In genomic region chr4:137703225-137703624, GRCh38 we compare ENCODE assay signal across 16 cellular contexts.
DNase-seq lines count a peak whose midpoint lies in the region; ATAC-seq and TF ChIP-seq lines count a peak whose summit lies in the region.
"Had no signal": no experiment of that assay in that cellular context is flagged by ENCODE, and none has a peak within 500 bp of the region (broad histone marks: within the 10 kb centered on the region; RNA-seq: fewer than 3 reads in every experiment).

No MANE protein-coding gene starts in this region.

- no peak for TF ChIP-seq CTCF in fibroblast of villous mesenchyme (IDR thresholded peaks at IDR 0.05; ENCODE audit: insufficient read depth, low read depth, low read length)
- TF ChIP-seq CTCF in sigmoid colon (IDR thresholded peaks at IDR 0.05): no peak
- no peak for TF ChIP-seq CTCF in upper lobe of left lung (IDR thresholded peaks at IDR 0.05)

- H3K27ac ChIP-seq in sigmoid colon (peak overlapping the region; percentile 19 to 74 (median 70)), upper lobe of left lung (no peak overlapping the region)
- H3K27ac ChIP-seq: GM23248 had no signal

- no peaks in the 10 kb centered on the region for H3K36me3 ChIP-seq in sigmoid colon
- H3K36me3 ChIP-seq in upper lobe of left lung: no peaks in the 10 kb centered on the region
- H3K36me3 ChIP-seq: MG63 had no signal

- no peaks in the 10 kb centered on the region for H3K27me3 ChIP-seq in sigmoid colon
- H3K27me3 ChIP-seq in upper lobe of left lung: no peaks in the 10 kb centered on the region
- H3K27me3 ChIP-seq: MG63 had no signal

- H3K4me3 ChIP-seq in fibroblast of villous mesenchyme (ENCODE audit: low read depth, low read length) (no peak overlapping the region), sigmoid colon (no peak overlapping the region), upper lobe of left lung (no peak overlapping the region)
- H3K4me3 ChIP-seq: GM23248, MG63 had no signal

- H3K4me1 ChIP-seq in sigmoid colon: peaks cover 0 to 76% (median 47%) of the 10 kb centered on the region in 4 donors
- peaks cover 0 to 7% (median 2%) of the 10 kb centered on the region in 4 donors for H3K4me1 ChIP-seq in upper lobe of left lung
- H3K4me1 ChIP-seq: Caco-2 had no signal

- intact Hi-C loops in sigmoid colon (cut with DNase I): loop anchor here (5.0 to 10.0 kb wide), 3 partner anchors 41 to 171 kb away; partner anchors contain the start of gene PCDH18

- no peak for ATAC-seq in upper lobe of left lung (ENCODE audit: low FRiP score in 2 of 2)
- ATAC-seq: activated CD4-positive, alpha-beta T cell treated with anti-CD3 and anti-CD28 coated beads for 36 hours; left lobe of liver had no signal

- peak; percentile 42 to 92 (median 60) for DNase-seq in NCI-H1417 (lab: John Stamatoyannopoulos, UW)
- DNase-seq in NCI-H2171 treated with DMSO at 0.1 percent for 48 hours (lab: John Stamatoyannopoulos, UW): peak; percentile 86
- DNase-seq in fibroblast of villous mesenchyme (ENCODE audit: low read depth): peak; percentile 87
- DNase-seq in sigmoid colon: no peak
- DNase-seq in upper lobe of left lung: no peak
- no peak for DNase-seq in dermis blood vessel endothelial cell
- DNase-seq in cerebellum (ENCODE audit: low spot score): no peak
- DNase-seq: activated CD4-positive, alpha-beta T cell treated with anti-CD3 and anti-CD28 coated beads for 36 hours; Caco-2; cerebellar nuclear complex; foreskin fibroblast; GM23248; MG63; stimulated activated CD4-positive, alpha-beta T cell treated with anti-CD3 and anti-CD28 coated beads, Interleukin-4, amount 100 ng/mL, for 1 hour; T-helper 9 cell had no signal

- TF ChIP-seq EP300 in sigmoid colon (IDR thresholded peaks at IDR 0.05): no peak
- no peak for TF ChIP-seq EP300 in upper lobe of left lung (IDR thresholded peaks at IDR 0.05)

- H3K9me3 ChIP-seq in sigmoid colon (no peaks in the 10 kb centered on the region), upper lobe of left lung (no peaks in the 10 kb centered on the region)
- H3K9me3 ChIP-seq: Caco-2, MG63 had no signal

- TF ChIP-seq POLR2A in sigmoid colon (IDR thresholded peaks at IDR 0.05) (no peak), upper lobe of left lung (IDR thresholded peaks at IDR 0.05) (no peak)

Comparison
In these comparisons a context has a peak if more than half of its experiments do, and no peak if none do; other contexts are left out.
1. DNase-seq: peak in NCI-H1417 (3 of 3), NCI-H2171 treated with DMSO at 0.1 percent for 48 hours (single experiment) and fibroblast of villous mesenchyme (single experiment); none in sigmoid colon (single experiment), upper lobe of left lung (0 of 2), dermis blood vessel endothelial cell (single experiment) and cerebellum (single experiment).
2. H3K27ac ChIP-seq: peak in sigmoid colon (4 of 4); none in upper lobe of left lung (0 of 4).